In the genomic region with DNA sequence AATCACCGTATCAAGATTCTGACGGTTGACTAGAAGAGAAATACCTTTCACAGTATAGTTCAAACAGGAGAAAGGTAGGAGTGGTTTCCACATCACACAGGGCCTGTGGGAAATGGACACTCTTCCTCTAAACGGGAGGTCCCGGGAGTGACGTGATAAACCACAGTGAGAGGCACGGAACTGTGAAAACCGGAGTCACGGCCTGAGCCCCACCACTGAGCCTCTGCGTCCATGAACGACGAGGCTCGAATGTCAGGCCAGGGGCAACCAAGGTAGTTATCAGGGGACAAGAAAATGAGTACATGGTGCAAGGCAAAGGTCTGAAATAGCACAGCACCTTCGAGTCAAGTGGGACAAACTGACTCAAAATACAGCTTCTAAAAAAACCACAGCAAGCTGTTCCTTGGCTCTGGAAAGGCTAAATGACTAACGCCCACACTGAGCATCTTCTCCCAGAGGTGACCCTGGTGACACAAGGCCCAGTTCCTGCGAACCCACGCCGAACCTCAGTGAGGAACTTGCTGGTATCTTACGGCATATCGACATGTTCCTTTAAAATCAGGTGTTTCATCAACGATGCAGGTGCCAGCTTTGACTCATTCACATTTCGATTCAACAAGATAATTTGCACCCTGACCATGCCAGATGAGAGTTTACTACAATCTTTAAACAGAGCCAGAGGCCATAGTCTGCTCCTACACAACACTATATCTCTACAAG, we compare ENCODE assay signal across 30 cellular contexts.
"Had no signal": no experiment of that assay in that cellular context is flagged by ENCODE, and none has a peak within 500 bp of the region (broad histone marks: within the 10 kb centered on the region; RNA-seq: fewer than 3 reads in every experiment).

No MANE protein-coding gene starts in this region.

- H3K27ac ChIP-seq: adrenal gland, breast epithelium, Peyer's patch, SJSA1 had no signal

- H3K36me3 ChIP-seq: adrenal gland, breast epithelium, Peyer's patch had no signal

- FAIRE-seq: HepG2 had no signal

- H3K9me3 ChIP-seq: adrenal gland, breast epithelium, Peyer's patch, SJSA1 had no signal

- H3K27me3 ChIP-seq: adrenal gland, breast epithelium, Peyer's patch, SJSA1 had no signal

- ATAC-seq: activated CD4-positive, alpha-beta T cell treated with anti-CD3 and anti-CD28 coated beads for 36 hours; HepG2; SK-N-SH treated with all-trans-retinoic acid at 6 μM for 48 hours had no signal

- DNase-seq: activated B cell treated with CpG ODN at 0.5 μM for 24 hours; activated CD4-positive, alpha-beta memory T cell treated with anti-CD3 and anti-CD28 coated beads, Interleukin-2, amount 10 ng/mL, durations not matched to agents 7 days and 5 days; activated CD4-positive, alpha-beta T cell treated with anti-CD3 and anti-CD28 coated beads for 36 hours; activated CD4-positive, alpha-beta T cell treated with anti-CD3 and anti-CD28 coated beads, Interleukin-2, amount 50 U/mL, for 1 hour; activated gamma-delta T cell treated with Interleukin-2 at 50 U/mL for 16 hours; activated naive CD4-positive, alpha-beta T cell treated with anti-CD3 and anti-CD28 coated beads, Interleukin-2, amount 50 U/mL, for 16 hours; activated naive CD8-positive, alpha-beta T cell treated with anti-CD3 and anti-CD28 coated beads, Interleukin-2, amount 10 ng/mL, durations not matched to agents 7 days and 5 days; activated T-cell treated with anti-CD3 and anti-CD28 coated beads for 4 hours; activated T-cell treated with anti-CD3 and anti-CD28 coated beads, Interleukin-2, amount 50 U/mL, for 48 hours; caudate nucleus; KBM-7; MV-4-11; NCI-H1092 treated with DMSO at 0.1 percent for 48 hours; NCI-H1417 treated with DMSO at 0.1 percent for 48 hours; NCI-H1694; NCI-H2029; NCI-H2107; NCI-H345; NCI-H510A; NCI-H526 treated with DMSO at 0.1 percent for 48 hours; NCI-H82; NK-92 treated with Interleukin-12 subunit alpha and Interleukin-12 subunit beta, amount 100 ng/mL, for 24 hours; Peyer's patch; SHP77; SW 1271 had no signal

- H3K4me3 ChIP-seq: adrenal gland, breast epithelium, Peyer's patch, SJSA1 had no signal

- H3K4me1 ChIP-seq: breast epithelium had no signal
